Comparison of ENCODE assay signal across 1 cellular context in genomic region chr17:32222621-32223020, GRCh38.
TF ChIP-seq lines count a peak whose summit lies in the region.

No MANE protein-coding gene starts in this region.

TF ChIP-seq in SK-N-SH treated with all-trans-retinoic acid at 6 μM for 48 hours, 23 proteins besides CTCF, POLR2A, EP300 and RAD21 (continued from another document):
- no peak for TF ChIP-seq PATZ1 (CRISPR knock-in tag; IDR thresholded peaks at IDR 0.05; ENCODE audit: borderline replicate concordance)
- TF ChIP-seq SNAI2 (CRISPR knock-in tag; IDR thresholded peaks at IDR 0.05): no peak
